ENCODE assay signal across 1 cellular context in genomic region chr16:29775742-29776408, GRCh38.
TF ChIP-seq lines count a peak whose summit lies in the region.

No MANE protein-coding gene starts in this region.

TF ChIP-seq in K562, 482 proteins besides CTCF, POLR2A, EP300 and RAD21 (continues in another document):
- TF ChIP-seq SMARCA5 (IDR thresholded peaks at IDR 0.05) = no peak
- TF ChIP-seq FOXO4 (CRISPR knock-in tag; IDR thresholded peaks at IDR 0.05) = no peak
- TF ChIP-seq ZBTB7A (IDR thresholded peaks at IDR 0.05; ENCODE audit: borderline replicate concordance, control insufficient read depth, low read depth, low read length) = no peak
- TF ChIP-seq ZBTB9 (CRISPR knock-in tag; IDR thresholded peaks at IDR 0.05) = no peak
- no peak for TF ChIP-seq TBL1XR1 (IDR thresholded peaks at IDR 0.05; ENCODE audit: low read length in 2 of 2)
- TF ChIP-seq ZNF224 (CRISPR knock-in tag; IDR thresholded peaks at IDR 0.05) = no peak
- no peak for TF ChIP-seq ESRRA (IDR thresholded peaks at IDR 0.05; ENCODE audit: borderline replicate concordance, low read depth)
- TF ChIP-seq, protein P1, sequence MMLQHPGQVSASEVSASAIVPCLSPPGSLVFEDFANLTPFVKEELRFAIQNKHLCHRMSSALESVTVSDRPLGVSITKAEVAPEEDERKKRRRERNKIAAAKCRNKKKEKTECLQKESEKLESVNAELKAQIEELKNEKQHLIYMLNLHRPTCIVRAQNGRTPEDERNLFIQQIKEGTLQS (IDR thresholded peaks at IDR 0.05) = peak; percentile 90
- TF ChIP-seq, protein P1 (CRISPR knock-in tag; conservative IDR thresholded peaks at IDR 0.05) = no peak
- no peak for TF ChIP-seq MXI1 (IDR thresholded peaks at IDR 0.05; ENCODE audit: low read depth, low read length)
- TF ChIP-seq ZNF146 (CRISPR knock-in tag; IDR thresholded peaks at IDR 0.05; ENCODE audit: unreplicated experiment) = no peak
- TF ChIP-seq CAMTA2 (CRISPR knock-in tag; conservative IDR thresholded peaks at IDR 0.05) = no peak
- no peak for TF ChIP-seq ASH1L (IDR thresholded peaks at IDR 0.05; ENCODE audit: borderline replicate concordance, low read depth, partially characterized antibody)
- no peak for TF ChIP-seq ZNF184 (CRISPR knock-in tag; IDR thresholded peaks at IDR 0.05)
- no peak for TF ChIP-seq SNRNP70 (optimal IDR thresholded peaks at IDR 0.05; ENCODE audit: low read depth, low read length)
- TF ChIP-seq ELK3 (CRISPR knock-in tag; IDR thresholded peaks at IDR 0.05) = no peak
- no peak for TF ChIP-seq CGGBP1 (CRISPR knock-in tag; IDR thresholded peaks at IDR 0.05)
- no peak for TF ChIP-seq ZNF133 (CRISPR knock-in tag; IDR thresholded peaks at IDR 0.05)
- no peak for TF ChIP-seq PPARD (CRISPR knock-in tag; IDR thresholded peaks at IDR 0.05)
- no peak for TF ChIP-seq CHCHD3 (CRISPR knock-in tag; IDR thresholded peaks at IDR 0.05)
- TF ChIP-seq RHOXF2B (CRISPR knock-in tag; conservative IDR thresholded peaks at IDR 0.05) = no peak
- no peak for TF ChIP-seq GATA2 (CRISPR knock-in tag; IDR thresholded peaks at IDR 0.05)
- TF ChIP-seq ZBTB1 (CRISPR knock-in tag; IDR thresholded peaks at IDR 0.05; ENCODE audit: borderline replicate concordance, low read depth) = no peak
- TF ChIP-seq SMC3 (conservative IDR thresholded peaks at IDR 0.05; ENCODE audit: insufficient read depth, low read depth, low read length) = no peak
- no peak for TF ChIP-seq EWSR1 (IDR thresholded peaks at IDR 0.05; ENCODE audit: borderline replicate concordance, low read depth, partially characterized antibody)
- no peak for TF ChIP-seq ZNF507 (tag; conservative IDR thresholded peaks at IDR 0.05)
- TF ChIP-seq HDAC3 (IDR thresholded peaks at IDR 0.05; ENCODE audit: borderline replicate concordance, partially characterized antibody) = no peak
- 0 out of 2 replicates have a peak, but pooled peaks have one; percentile 10 for TF ChIP-seq TCF3 (CRISPR knock-in tag; IDR thresholded peaks at IDR 0.05)
- TF ChIP-seq GTF2B (IDR thresholded peaks at IDR 0.05; ENCODE audit: extremely low read depth, insufficient read length) = no peak
- TF ChIP-seq NEUROD1 (IDR thresholded peaks at IDR 0.05; ENCODE audit: borderline replicate concordance, low read depth, low read length, partially characterized antibody) = peak; percentile 36
- no peak for TF ChIP-seq ZNF354B (CRISPR knock-in tag; IDR thresholded peaks at IDR 0.05)
- TF ChIP-seq, protein P2, sequence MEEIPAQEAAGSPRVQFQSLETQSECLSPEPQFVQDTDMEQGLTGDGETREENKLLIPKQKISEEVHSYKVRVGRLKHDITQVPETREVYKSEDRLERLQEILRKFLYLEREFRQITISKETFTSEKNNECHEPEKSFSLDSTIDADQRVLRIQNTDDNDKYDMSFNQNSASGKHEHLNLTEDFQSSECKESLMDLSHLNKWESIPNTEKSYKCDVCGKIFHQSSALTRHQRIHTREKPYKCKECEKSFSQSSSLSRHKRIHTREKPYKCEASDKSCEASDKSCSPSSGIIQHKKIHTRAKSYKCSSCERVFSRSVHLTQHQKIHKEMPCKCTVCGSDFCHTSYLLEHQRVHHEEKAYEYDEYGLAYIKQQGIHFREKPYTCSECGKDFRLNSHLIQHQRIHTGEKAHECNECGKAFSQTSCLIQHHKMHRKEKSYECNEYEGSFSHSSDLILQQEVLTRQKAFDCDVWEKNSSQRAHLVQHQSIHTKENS (CRISPR knock-in tag; IDR thresholded peaks at IDR 0.05) = no peak
- TF ChIP-seq SNAPC5 (CRISPR knock-in tag; IDR thresholded peaks at IDR 0.05) = no peak
- no peak for TF ChIP-seq PHB2 (IDR thresholded peaks at IDR 0.05; ENCODE audit: low read depth)
- TF ChIP-seq JUND (IDR thresholded peaks at IDR 0.05; ENCODE audit: borderline replicate concordance, low read depth, low read length) = peak; percentile 94
- peak; percentile 84; the same call in 2 of the 3 replicates for TF ChIP-seq JUND (tag; IDR thresholded peaks at IDR 0.05; ENCODE audit: borderline replicate concordance, low read depth, low read length)
- no peak for TF ChIP-seq ZBTB33 (CRISPR knock-in tag; IDR thresholded peaks at IDR 0.05)
- TF ChIP-seq ZNF644 (tag; IDR thresholded peaks at IDR 0.05; ENCODE audit: low read depth) = no peak
- no peak for TF ChIP-seq CBFA2T2 (conservative IDR thresholded peaks at IDR 0.05)
- no peak for TF ChIP-seq CXXC5 (CRISPR knock-in tag; IDR thresholded peaks at IDR 0.05)
- TF ChIP-seq MCM5 (IDR thresholded peaks at IDR 0.05; ENCODE audit: low read depth) = no peak
- TF ChIP-seq, protein P3, sequence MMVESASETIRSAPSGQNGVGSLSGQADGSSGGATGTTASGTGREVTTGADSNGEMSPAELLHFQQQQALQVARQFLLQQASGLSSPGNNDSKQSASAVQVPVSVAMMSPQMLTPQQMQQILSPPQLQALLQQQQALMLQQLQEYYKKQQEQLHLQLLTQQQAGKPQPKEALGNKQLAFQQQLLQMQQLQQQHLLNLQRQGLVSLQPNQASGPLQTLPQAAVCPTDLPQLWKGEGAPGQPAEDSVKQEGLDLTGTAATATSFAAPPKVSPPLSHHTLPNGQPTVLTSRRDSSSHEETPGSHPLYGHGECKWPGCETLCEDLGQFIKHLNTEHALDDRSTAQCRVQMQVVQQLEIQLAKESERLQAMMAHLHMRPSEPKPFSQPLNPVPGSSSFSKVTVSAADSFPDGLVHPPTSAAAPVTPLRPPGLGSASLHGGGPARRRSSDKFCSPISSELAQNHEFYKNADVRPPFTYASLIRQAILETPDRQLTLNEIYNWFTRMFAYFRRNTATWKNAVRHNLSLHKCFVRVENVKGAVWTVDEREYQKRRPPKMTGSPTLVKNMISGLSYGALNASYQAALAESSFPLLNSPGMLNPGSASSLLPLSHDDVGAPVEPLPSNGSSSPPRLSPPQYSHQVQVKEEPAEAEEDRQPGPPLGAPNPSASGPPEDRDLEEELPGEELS (CRISPR knock-in tag; IDR thresholded peaks at IDR 0.05; ENCODE audit: borderline replicate concordance) = no peak
- no peak for TF ChIP-seq SMAD3 (CRISPR knock-in tag; conservative IDR thresholded peaks at IDR 0.05)
- TF ChIP-seq FOXP1 (CRISPR knock-in tag; IDR thresholded peaks at IDR 0.05) = no peak
- no peak for TF ChIP-seq HNRNPL (IDR thresholded peaks at IDR 0.05; ENCODE audit: low read depth, low read length)
- TF ChIP-seq ZZZ3 (IDR thresholded peaks at IDR 0.05) = no peak
- TF ChIP-seq KHSRP (IDR thresholded peaks at IDR 0.05) = no peak
- no peak for TF ChIP-seq EZH2 (IDR thresholded peaks at IDR 0.05; ENCODE audit: borderline replicate concordance, low read depth, low read length)
- TF ChIP-seq ZBTB8A (IDR thresholded peaks at IDR 0.05; ENCODE audit: partially characterized antibody) = no peak
- TF ChIP-seq CBFA2T3 (IDR thresholded peaks at IDR 0.05) = peak; percentile 34; the same call in 1 of the 2 replicates
- TF ChIP-seq ZNF766 (CRISPR knock-in tag; conservative IDR thresholded peaks at IDR 0.05) = no peak
- TF ChIP-seq ZNF518B (CRISPR knock-in tag; IDR thresholded peaks at IDR 0.05) = no peak
- 0 out of 2 replicates have a peak, but pooled peaks have one; percentile 25 for TF ChIP-seq ZNF121 (CRISPR knock-in tag; conservative IDR thresholded peaks at IDR 0.05)
- no peak for TF ChIP-seq FOXJ2 (tag; IDR thresholded peaks at IDR 0.05)
- peak; percentile 42; the same call in 1 of the 2 replicates for TF ChIP-seq SMARCE1 (IDR thresholded peaks at IDR 0.05)
- no peak for TF ChIP-seq NR2F6 (CRISPR knock-in tag; IDR thresholded peaks at IDR 0.05)
